2 cellular contexts compared by ENCODE assay signal in the genomic region with DNA sequence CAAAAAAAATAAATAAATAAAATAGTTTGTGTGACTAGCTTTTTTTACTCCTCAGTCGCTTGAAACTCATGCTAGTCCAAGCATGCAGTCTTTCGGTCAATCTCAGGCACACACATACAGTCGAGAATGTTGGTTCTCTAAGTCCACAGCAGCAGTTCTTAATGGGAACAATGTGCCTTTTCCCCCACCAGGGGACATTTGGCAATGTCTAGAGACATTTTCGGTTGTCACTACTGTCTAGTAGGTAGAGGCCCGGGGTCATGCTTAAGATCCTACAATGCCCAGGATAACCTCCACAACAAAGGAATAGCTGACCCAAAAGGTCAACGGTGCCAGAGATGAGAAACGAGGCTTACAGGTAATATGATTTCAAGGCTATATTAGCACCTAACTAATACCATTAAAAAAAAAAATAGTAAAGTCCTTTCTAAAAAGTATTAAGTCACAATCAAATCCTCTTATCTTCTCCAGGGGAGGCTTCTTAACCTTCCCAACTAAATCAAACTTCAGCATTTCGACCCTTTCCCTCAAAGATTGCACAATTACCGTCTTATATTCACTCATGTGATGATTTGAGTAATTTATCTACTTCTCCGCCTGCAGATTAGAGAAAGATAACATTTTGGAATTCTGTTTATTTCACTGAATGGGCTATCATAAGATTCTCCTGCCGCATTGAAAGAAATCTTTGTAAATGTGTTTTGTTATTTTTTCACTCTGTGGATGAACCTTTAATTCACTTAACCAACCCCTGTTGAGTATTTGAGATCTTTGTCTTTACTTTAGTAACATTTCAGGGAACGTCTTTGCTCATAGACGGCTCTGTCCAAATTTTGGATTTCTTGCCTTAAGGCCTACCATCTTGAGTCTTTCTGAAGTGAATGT.
TF ChIP-seq lines count a peak whose summit lies in the region.

No MANE protein-coding gene starts in this region.

TF ChIP-seq in WTC11, 78 proteins besides CTCF, POLR2A, EP300 and RAD21:
- TF ChIP-seq PRDM15 (CRISPR knock-in tag; IDR thresholded peaks at IDR 0.05): no peak
- no peak for TF ChIP-seq NFE2L1 (CRISPR knock-in tag; IDR thresholded peaks at IDR 0.05)
- TF ChIP-seq AR (CRISPR knock-in tag; IDR thresholded peaks at IDR 0.05): no peak
- TF ChIP-seq, protein P1, sequence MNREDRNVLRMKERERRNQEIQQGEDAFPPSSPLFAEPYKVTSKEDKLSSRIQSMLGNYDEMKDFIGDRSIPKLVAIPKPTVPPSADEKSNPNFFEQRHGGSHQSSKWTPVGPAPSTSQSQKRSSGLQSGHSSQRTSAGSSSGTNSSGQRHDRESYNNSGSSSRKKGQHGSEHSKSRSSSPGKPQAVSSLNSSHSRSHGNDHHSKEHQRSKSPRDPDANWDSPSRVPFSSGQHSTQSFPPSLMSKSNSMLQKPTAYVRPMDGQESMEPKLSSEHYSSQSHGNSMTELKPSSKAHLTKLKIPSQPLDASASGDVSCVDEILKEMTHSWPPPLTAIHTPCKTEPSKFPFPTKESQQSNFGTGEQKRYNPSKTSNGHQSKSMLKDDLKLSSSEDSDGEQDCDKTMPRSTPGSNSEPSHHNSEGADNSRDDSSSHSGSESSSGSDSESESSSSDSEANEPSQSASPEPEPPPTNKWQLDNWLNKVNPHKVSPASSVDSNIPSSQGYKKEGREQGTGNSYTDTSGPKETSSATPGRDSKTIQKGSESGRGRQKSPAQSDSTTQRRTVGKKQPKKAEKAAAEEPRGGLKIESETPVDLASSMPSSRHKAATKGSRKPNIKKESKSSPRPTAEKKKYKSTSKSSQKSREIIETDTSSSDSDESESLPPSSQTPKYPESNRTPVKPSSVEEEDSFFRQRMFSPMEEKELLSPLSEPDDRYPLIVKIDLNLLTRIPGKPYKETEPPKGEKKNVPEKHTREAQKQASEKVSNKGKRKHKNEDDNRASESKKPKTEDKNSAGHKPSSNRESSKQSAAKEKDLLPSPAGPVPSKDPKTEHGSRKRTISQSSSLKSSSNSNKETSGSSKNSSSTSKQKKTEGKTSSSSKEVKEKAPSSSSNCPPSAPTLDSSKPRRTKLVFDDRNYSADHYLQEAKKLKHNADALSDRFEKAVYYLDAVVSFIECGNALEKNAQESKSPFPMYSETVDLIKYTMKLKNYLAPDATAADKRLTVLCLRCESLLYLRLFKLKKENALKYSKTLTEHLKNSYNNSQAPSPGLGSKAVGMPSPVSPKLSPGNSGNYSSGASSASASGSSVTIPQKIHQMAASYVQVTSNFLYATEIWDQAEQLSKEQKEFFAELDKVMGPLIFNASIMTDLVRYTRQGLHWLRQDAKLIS (CRISPR knock-in tag; IDR thresholded peaks at IDR 0.05; ENCODE audit: borderline replicate concordance): no peak

TF ChIP-seq in SK-N-SH, 30 proteins besides CTCF, POLR2A, EP300 and RAD21 (continued from another document):
- TF ChIP-seq, protein P2, sequence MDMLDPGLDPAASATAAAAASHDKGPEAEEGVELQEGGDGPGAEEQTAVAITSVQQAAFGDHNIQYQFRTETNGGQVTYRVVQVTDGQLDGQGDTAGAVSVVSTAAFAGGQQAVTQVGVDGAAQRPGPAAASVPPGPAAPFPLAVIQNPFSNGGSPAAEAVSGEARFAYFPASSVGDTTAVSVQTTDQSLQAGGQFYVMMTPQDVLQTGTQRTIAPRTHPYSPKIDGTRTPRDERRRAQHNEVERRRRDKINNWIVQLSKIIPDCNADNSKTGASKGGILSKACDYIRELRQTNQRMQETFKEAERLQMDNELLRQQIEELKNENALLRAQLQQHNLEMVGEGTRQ (IDR thresholded peaks at IDR 0.05; ENCODE audit: borderline replicate concordance, low read depth, low read length): no peak
- TF ChIP-seq POLR2AphosphoS5 (IDR thresholded peaks at IDR 0.05; ENCODE audit: low read depth, low read length): no peak
TF ChIP-seq in SK-N-SH: peak in this region for 0.
